In the genomic region with DNA sequence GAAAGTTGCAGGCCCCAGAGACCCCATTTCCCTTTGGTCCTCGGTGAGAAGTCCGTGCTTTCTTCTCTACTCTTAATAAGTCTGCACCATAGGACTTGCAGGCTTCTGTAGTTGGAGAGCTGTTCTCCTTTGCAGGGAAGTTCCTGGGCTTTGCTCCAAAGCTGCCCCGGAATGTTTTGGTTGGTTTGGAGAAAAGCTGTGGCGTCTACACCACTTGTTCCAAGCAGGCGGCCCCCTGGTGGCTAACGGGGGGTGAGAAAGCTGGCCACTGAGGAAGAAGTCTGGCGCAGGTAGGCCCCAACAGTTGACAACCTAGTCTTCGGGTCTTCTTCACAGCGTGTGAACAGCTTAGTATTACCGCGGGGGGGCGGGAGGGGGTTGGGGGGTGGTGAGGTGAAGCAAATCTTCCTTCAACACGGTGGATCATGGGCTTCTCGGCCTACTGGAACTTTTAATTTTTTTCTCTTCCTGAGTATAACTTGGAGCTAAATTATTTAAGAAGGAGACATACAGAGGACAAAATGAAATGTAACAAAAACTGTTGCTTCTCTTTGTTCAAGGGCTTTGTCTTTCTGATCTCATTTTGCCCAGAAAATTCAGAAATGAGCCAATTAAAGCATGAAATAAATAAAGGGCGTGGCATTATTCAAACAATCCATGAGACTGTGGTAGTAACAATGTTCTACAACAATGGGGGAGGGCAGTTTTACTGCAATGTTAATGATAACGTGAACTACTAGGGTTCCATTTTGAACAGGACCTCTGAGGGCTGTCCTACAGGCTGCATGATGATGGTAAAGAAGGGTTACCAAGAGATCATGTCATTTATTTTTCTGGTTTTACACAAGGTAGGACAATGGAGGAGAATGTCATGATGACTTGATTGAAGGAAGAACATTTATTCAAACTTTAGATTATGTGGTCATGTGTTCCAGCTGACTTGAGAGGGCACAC, we compare ENCODE assay signal across 9 cellular contexts. TPM values are rescaled to one million over a fixed set of nuclear protein-coding genes. Genes with fewer than 3 reads are reported as not detected.
DNase-seq lines count a peak whose midpoint lies in the region; ATAC-seq and TF ChIP-seq lines count a peak whose summit lies in the region.
"Had no signal": no experiment of that assay in that cellular context is flagged by ENCODE, and none has a peak within 500 bp of the region (broad histone marks: within the 10 kb centered on the region; RNA-seq: fewer than 3 reads in every experiment).

No MANE protein-coding gene starts in this region.

- 0 out of 3 replicates have a peak, but pooled peaks cover 4% of the 10 kb centered on the region for H3K9me3 Mint-ChIP-seq in GM23338

- H3K27ac ChIP-seq in GM23338 (ENCODE audit: low read depth) = no peak overlapping the region
- H3K27ac ChIP-seq in SJCRH30 = no peak overlapping the region
- H3K27ac ChIP-seq in psoas muscle = peak overlapping the region; percentile 96

- H3K79me2 ChIP-seq in GM23338 (replicated peaks; ENCODE audit: insufficient read depth) = no peaks in the 10 kb centered on the region

- peaks cover 63% of the 10 kb centered on the region for H3K4me1 Mint-ChIP-seq in GM23338

- WGBS in psoas muscle, 3 donors = 42 to 55% (median 43%) methylated on average over 16 of the region's 16 CpGs

- peak; percentile 63 to 73 for TF ChIP-seq CTCF in GM23338 (conservative IDR thresholded peaks at IDR 0.05; ENCODE audit: low read depth in 2 of 2)
- TF ChIP-seq CTCF in psoas muscle (IDR thresholded peaks at IDR 0.05) = peak; percentile 56

- 0 out of 2 replicates have a peak, but pooled peaks cover 4% of the 10 kb centered on the region for H3K9me2 ChIP-seq in GM23338 (ENCODE audit: insufficient read depth)

- peaks cover 6% of the 10 kb centered on the region; the same call in 1 of the 2 replicates for H3F3A ChIP-seq in GM23338 (replicated peaks; ENCODE audit: low read depth)

- H3K27me3 ChIP-seq in GM23338 (ENCODE audit: insufficient read depth) = peaks cover 44% of the 10 kb centered on the region
- 0 out of 2 replicates have a peak, but pooled peaks cover 4% of the 10 kb centered on the region for H3K27me3 ChIP-seq in SJCRH30
- no peaks in the 10 kb centered on the region for H3K27me3 ChIP-seq in psoas muscle (ENCODE audit: insufficient read depth in 3 of 3, low read length in 2 of 3)

- H3K4me2 ChIP-seq in GM23338 = peak overlapping the region; percentile 95

- no peak overlapping the region for H2AFZ ChIP-seq in GM23338

- H3K4me3 ChIP-seq in GM23338 = peak overlapping the region; percentile 76; the same call in 1 of the 2 replicates
- no peak overlapping the region for H3K4me3 ChIP-seq in SJCRH30
- H3K4me3 ChIP-seq in psoas muscle = peak overlapping the region; percentile 90

- ATAC-seq in GM23338 = peak; percentile 16
- peak; percentile 9 to 23 (median 16) for ATAC-seq in psoas muscle
- ATAC-seq in HG02840 (IDR thresholded peaks at IDR 0.05; ENCODE audit: low FRiP score, unreplicated experiment) = no peak
- ATAC-seq in GM21717 (IDR thresholded peaks at IDR 0.05; ENCODE audit: unreplicated experiment) = no peak

- peaks cover 54% of the 10 kb centered on the region for H3K27me3 Mint-ChIP-seq in GM23338 (ENCODE audit: insufficient read depth, low read depth, poor library complexity)

- intact Hi-C loops in head of caudate nucleus (cut with DNase I) = no loop called here
- intact Hi-C loops in psoas muscle (cut with DNase I) = loop anchor here in 1 of 2 donors (5.0 to 10.0 kb wide), 4 partner anchors 48 to 502 kb away; no protein-coding TSS in a partner anchor

- H4K20me1 ChIP-seq in GM23338 (replicated peaks; ENCODE audit: insufficient read depth) = no peaks in the 10 kb centered on the region

- H3K36me3 ChIP-seq in GM23338 (ENCODE audit: insufficient read depth) (no peaks in the 10 kb centered on the region), SJCRH30 (no peaks in the 10 kb centered on the region), psoas muscle (ENCODE audit: insufficient read depth in 1 of 2, low read depth in 1 of 2) (no peaks in the 10 kb centered on the region)

- peaks cover 56% of the 10 kb centered on the region for H3K4me1 ChIP-seq in GM23338 (ENCODE audit: insufficient read depth)
- H3K4me1 ChIP-seq in SJCRH30 = no peaks in the 10 kb centered on the region
- H3K4me1 ChIP-seq in psoas muscle = peaks cover 16% of the 10 kb centered on the region

- no peaks in the 10 kb centered on the region for H3K9me3 ChIP-seq in SJCRH30 (replicated peaks)
- no peaks in the 10 kb centered on the region for H3K9me3 ChIP-seq in psoas muscle

- H3K4me3 Mint-ChIP-seq in GM23338 = peak overlapping the region; percentile 86; the same call in 2 of the 3 replicates

- H3K36me3 Mint-ChIP-seq in GM23338 (ENCODE audit: low read depth) = no peaks in the 10 kb centered on the region

- H3K27ac Mint-ChIP-seq in GM23338 = no peak overlapping the region

- peak; percentile 89 for DNase-seq in GM23338 (ENCODE audit: low spot score)
- DNase-seq in SJCRH30 = peak; percentile 29 to 40
- peak in 39 of 42 donors; percentile 3 to 70 (median 45) for DNase-seq in head of caudate nucleus
- DNase-seq in psoas muscle = peak; percentile 80 to 82
- no peak for DNase-seq in activated gamma-delta T cell (lab: John Stamatoyannopoulos, UW)
- DNase-seq in NCI-H1417 (lab: John Stamatoyannopoulos, UW) = no peak

TF ChIP-seq in GM23338, 12 proteins besides CTCF, POLR2A, EP300 and RAD21 (continues in another document):
- TF ChIP-seq, protein P1, sequence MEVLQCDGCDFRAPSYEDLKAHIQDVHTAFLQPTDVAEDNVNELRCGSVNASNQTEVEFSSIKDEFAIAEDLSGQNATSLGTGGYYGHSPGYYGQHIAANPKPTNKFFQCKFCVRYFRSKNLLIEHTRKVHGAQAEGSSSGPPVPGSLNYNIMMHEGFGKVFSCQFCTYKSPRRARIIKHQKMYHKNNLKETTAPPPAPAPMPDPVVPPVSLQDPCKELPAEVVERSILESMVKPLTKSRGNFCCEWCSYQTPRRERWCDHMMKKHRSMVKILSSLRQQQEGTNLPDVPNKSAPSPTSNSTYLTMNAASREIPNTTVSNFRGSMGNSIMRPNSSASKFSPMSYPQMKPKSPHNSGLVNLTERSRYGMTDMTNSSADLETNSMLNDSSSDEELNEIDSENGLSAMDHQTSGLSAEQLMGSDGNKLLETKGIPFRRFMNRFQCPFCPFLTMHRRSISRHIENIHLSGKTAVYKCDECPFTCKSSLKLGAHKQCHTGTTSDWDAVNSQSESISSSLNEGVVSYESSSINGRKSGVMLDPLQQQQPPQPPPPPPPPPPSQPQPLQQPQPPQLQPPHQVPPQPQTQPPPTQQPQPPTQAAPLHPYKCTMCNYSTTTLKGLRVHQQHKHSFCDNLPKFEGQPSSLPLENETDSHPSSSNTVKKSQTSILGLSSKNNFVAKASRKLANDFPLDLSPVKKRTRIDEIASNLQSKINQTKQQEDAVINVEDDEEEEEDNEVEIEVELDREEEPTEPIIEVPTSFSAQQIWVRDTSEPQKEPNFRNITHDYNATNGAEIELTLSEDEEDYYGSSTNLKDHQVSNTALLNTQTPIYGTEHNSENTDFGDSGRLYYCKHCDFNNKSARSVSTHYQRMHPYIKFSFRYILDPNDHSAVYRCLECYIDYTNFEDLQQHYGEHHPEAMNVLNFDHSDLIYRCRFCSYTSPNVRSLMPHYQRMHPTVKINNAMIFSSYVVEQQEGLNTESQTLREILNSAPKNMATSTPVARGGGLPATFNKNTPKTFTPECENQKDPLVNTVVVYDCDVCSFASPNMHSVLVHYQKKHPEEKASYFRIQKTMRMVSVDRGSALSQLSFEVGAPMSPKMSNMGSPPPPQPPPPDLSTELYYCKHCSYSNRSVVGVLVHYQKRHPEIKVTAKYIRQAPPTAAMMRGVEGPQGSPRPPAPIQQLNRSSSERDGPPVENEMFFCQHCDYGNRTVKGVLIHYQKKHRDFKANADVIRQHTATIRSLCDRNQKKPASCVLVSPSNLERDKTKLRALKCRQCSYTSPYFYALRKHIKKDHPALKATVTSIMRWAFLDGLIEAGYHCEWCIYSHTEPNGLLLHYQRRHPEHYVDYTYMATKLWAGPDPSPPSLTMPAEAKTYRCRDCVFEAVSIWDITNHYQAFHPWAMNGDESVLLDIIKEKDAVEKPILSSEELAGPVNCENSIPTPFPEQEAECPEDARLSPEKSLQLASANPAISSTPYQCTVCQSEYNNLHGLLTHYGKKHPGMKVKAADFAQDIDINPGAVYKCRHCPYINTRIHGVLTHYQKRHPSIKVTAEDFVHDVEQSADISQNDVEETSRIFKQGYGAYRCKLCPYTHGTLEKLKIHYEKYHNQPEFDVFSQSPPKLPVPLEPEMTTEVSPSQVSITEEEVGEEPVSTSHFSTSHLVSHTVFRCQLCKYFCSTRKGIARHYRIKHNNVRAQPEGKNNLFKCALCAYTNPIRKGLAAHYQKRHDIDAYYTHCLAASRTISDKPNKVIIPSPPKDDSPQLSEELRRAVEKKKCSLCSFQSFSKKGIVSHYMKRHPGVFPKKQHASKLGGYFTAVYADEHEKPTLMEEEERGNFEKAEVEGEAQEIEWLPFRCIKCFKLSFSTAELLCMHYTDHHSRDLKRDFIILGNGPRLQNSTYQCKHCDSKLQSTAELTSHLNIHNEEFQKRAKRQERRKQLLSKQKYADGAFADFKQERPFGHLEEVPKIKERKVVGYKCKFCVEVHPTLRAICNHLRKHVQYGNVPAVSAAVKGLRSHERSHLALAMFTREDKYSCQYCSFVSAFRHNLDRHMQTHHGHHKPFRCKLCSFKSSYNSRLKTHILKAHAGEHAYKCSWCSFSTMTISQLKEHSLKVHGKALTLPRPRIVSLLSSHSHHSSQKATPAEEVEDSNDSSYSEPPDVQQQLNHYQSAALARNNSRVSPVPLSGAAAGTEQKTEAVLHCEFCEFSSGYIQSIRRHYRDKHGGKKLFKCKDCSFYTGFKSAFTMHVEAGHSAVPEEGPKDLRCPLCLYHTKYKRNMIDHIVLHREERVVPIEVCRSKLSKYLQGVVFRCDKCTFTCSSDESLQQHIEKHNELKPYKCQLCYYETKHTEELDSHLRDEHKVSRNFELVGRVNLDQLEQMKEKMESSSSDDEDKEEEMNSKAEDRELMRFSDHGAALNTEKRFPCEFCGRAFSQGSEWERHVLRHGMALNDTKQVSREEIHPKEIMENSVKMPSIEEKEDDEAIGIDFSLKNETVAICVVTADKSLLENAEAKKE (CRISPR knock-in tag; IDR thresholded peaks at IDR 0.05) = peak; percentile 89

RNA-seq across cellular contexts. Expression of a gene that starts 2.2 kb away (rescaled TPM):
- 3.2 and 8.0 TPM in 2 replicates for total RNA-seq in GM23338 (2014; rRNA removed; shearing (Covaris generic))
- polyA plus RNA-seq in GM23338 (2016; fragmentation: Nextera tagmentation; extraction: Ambion mirVana) (1.3 and 1.7 TPM in 2 replicates), psoas muscle (10 to 100 TPM; 11.5 to 33.3 (median 16.2) TPM)
- total RNA-seq in SJCRH30 (2014; rRNA removed; shearing (Covaris generic)) = not detected in 2 replicates
- 10 to 100 TPM; 29.1 to 38.6 (median 33.1) TPM for total RNA-seq in psoas muscle
- total RNA-seq: T-helper 2 cell treated with Interferon-gamma antibody and Interleukin-4, amounts not matched to agents 100 ng/mL and 5 ng/mL, for 36 hours had no signal

Comparison
In these comparisons a context has a peak if more than half of its experiments do, and no peak if none do; other contexts are left out.
1. ATAC-seq: peak in GM23338 (single experiment) and psoas muscle (4 of 4); none in HG02840 (single experiment) and GM21717 (single experiment).
2. DNase-seq: peak in GM23338 (single experiment), SJCRH30 (2 of 2), head of caudate nucleus (39 of 42) and psoas muscle (2 of 2); none in activated gamma-delta T cell (single experiment) and NCI-H1417 (0 of 3).